1 cellular context compared by ENCODE assay signal in the genomic region with DNA sequence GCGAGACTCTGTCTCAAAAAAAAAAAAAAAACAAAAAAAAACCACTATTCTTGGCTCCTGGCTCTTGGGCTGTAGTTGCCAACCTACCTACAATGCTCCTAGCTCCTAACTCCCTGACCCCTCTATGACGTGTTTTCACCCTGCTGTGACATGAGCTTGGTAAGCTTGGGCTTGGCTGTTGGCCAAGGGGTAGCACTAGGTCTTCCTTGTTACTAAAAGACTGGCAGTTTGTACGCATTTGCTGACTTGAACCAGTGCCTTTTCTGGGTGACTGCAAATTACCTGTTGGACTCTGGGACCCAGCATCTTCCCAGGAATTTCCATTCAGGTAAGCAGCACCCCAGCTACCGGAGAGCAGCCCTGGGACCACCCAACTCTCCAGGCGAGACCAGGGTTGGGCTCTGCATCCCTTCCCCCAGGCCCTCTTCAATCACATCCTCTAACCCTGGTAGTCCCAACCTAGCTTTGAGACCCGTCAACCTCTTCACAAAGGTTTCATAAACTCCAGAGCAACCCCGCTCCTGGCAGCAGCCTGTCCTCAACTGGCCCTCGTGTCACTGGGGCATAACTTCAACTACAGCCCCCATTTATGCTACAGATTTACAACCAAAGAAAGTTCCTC.
TF ChIP-seq lines count a peak whose summit lies in the region.

No MANE protein-coding gene starts in this region.

TF ChIP-seq in K562, 482 proteins besides CTCF, POLR2A, EP300 and RAD21:
- TF ChIP-seq NFIC (IDR thresholded peaks at IDR 0.05) (0 out of 2 replicates have a peak, but pooled peaks have one; percentile 25), TSHZ1 (CRISPR knock-in tag; IDR thresholded peaks at IDR 0.05) (no peak)
TF ChIP-seq in K562: peak in this region for 1.
